Comparison of ENCODE assay signal across 21 cellular contexts in genomic region chr5:148850836-148851235, GRCh38. TPM values are rescaled to one million over a fixed set of nuclear protein-coding genes. Genes with fewer than 3 reads are reported as not detected.
DNase-seq lines count a peak whose midpoint lies in the region; ATAC-seq and TF ChIP-seq lines count a peak whose summit lies in the region.
"Had no signal": no experiment of that assay in that cellular context is flagged by ENCODE, and none has a peak within 500 bp of the region (broad histone marks: within the 10 kb centered on the region; RNA-seq: fewer than 3 reads in every experiment).

No MANE protein-coding gene starts in this region.

- H3K4me2 ChIP-seq in KMS-11, result peak overlapping the region; percentile 89

- ATAC-seq in activated CD8-positive, alpha-beta T cell treated with anti-CD3 and anti-CD28 coated beads for 36 hours, result no peak
- no peak for ATAC-seq in natural killer cell treated with Interleukin-12 subunit alpha and Interleukin-12 subunit beta and Interleukin-15 and Interleukin-18, amount 100 ng/mL, for 72 hours
- ATAC-seq in upper lobe of right lung, result no peak
- ATAC-seq: HepG2 had no signal

- no peak overlapping the region for H3K4me3 ChIP-seq in CD4-positive, alpha-beta memory T cell (ENCODE audit: low read length in 2 of 2)
- H3K4me3 ChIP-seq in KMS-11 (IDR thresholded peaks at IDR 0.05; ENCODE audit: insufficient read depth, low read depth, low read length) (no peak overlapping the region), upper lobe of right lung (no peak overlapping the region)

- no peak overlapping the region for H3K9ac ChIP-seq in KMS-11

- H3K4me1 Mint-ChIP-seq in CD4-positive, alpha-beta memory T cell, result peaks cover 49 to 91% (median 65%) of the 10 kb centered on the region in 4 donors
- peaks cover 49% of the 10 kb centered on the region for H3K4me1 Mint-ChIP-seq in activated CD8-positive, alpha-beta T cell treated with anti-CD3 and anti-CD28 coated beads for 36 hours (ENCODE audit: low read depth)
- H3K4me1 Mint-ChIP-seq in natural killer cell treated with Interleukin-12 subunit alpha and Interleukin-12 subunit beta and Interleukin-15 and Interleukin-18, amount 100 ng/mL, for 72 hours (ENCODE audit: low read depth in 2 of 2), result peaks cover 81 to 90% of the 10 kb centered on the region in 2 donors
- H3K4me1 Mint-ChIP-seq: H9 had no signal

- H3K36me3 Mint-ChIP-seq in CD4-positive, alpha-beta memory T cell, result peaks cover 4 to 5% of the 10 kb centered on the region in 2 donors
- H3K36me3 Mint-ChIP-seq in activated CD8-positive, alpha-beta T cell treated with anti-CD3 and anti-CD28 coated beads for 36 hours (ENCODE audit: low read depth), result peaks cover 4% of the 10 kb centered on the region
- peaks cover 6% of the 10 kb centered on the region for H3K36me3 Mint-ChIP-seq in natural killer cell treated with Interleukin-12 subunit alpha and Interleukin-12 subunit beta and Interleukin-15 and Interleukin-18, amount 100 ng/mL, for 72 hours

- H3K27me3 ChIP-seq in CD4-positive, alpha-beta memory T cell (ENCODE audit: insufficient read depth, low read length), result no peaks in the 10 kb centered on the region
- H3K27me3 ChIP-seq in KMS-11 (ENCODE audit: insufficient read depth, low read depth), result no peaks in the 10 kb centered on the region
- no peaks in the 10 kb centered on the region for H3K27me3 ChIP-seq in upper lobe of right lung

- CTCF ChIA-PET in CD4-positive, alpha-beta memory T cell (lab: Charles Lee; ENCODE audit: partially characterized antibody), result interaction anchor here (1.0 to 5.9 kb wide), 6 partner anchors 22 to 120 kb away, joined by 3 to 44 read pairs (median 8); partner anchors contain the start of gene ADRB2
- CTCF ChIA-PET in activated CD8-positive, alpha-beta T cell treated with anti-CD3 and anti-CD28 coated beads for 36 hours (lab: Charles Lee), result interaction anchor here (1.0 to 2.8 kb wide), 4 partner anchors 9 to 185 kb away, joined by 3 to 14 read pairs (median 5); no protein-coding TSS in a partner anchor

- H3K4me3 Mint-ChIP-seq in CD4-positive, alpha-beta memory T cell, result peak overlapping the region in 3 of 8 donors; percentile 11 to 68 (median 68)
- H3K4me3 Mint-ChIP-seq in activated CD8-positive, alpha-beta T cell treated with anti-CD3 and anti-CD28 coated beads for 36 hours, result no peak overlapping the region
- peak overlapping the region; percentile 55 for H3K4me3 Mint-ChIP-seq in natural killer cell treated with Interleukin-12 subunit alpha and Interleukin-12 subunit beta and Interleukin-15 and Interleukin-18, amount 100 ng/mL, for 72 hours
- H3K4me3 Mint-ChIP-seq: H9, HFFc6 had no signal

- no peaks in the 10 kb centered on the region for H3K36me3 ChIP-seq in CD4-positive, alpha-beta memory T cell (ENCODE audit: insufficient read depth, low read length)
- no peaks in the 10 kb centered on the region for H3K36me3 ChIP-seq in KMS-11 (ENCODE audit: insufficient read depth)
- no peaks in the 10 kb centered on the region for H3K36me3 ChIP-seq in upper lobe of right lung

- peaks cover 84% of the 10 kb centered on the region for H3K4me1 ChIP-seq in CD4-positive, alpha-beta memory T cell (ENCODE audit: insufficient read depth, low read length)
- H3K4me1 ChIP-seq in KMS-11 (ENCODE audit: low read depth, poor library complexity, severe bottlenecking) (peaks cover 99% of the 10 kb centered on the region), upper lobe of right lung (peaks cover under 1% of the 10 kb centered on the region)

- POLR2A ChIA-PET in CD4-positive, alpha-beta memory T cell (lab: Charles Lee; ENCODE audit: partially characterized antibody), result interaction anchor here (1.6 to 6.0 kb wide), 4 partner anchors 9 to 30 kb away, joined by 3 to 73 read pairs (median 4); partner anchors contain the start of gene ADRB2
- POLR2A ChIA-PET in activated CD8-positive, alpha-beta T cell treated with anti-CD3 and anti-CD28 coated beads for 36 hours (lab: Charles Lee), result interaction anchor here (0.9 kb wide), 1 partner anchor 9 kb away, joined by 3 read pairs; no protein-coding TSS in a partner anchor

- H3K27ac Mint-ChIP-seq in CD4-positive, alpha-beta memory T cell, result peak overlapping the region in 6 of 7 donors; percentile 22 to 92 (median 74)
- H3K27ac Mint-ChIP-seq in activated CD8-positive, alpha-beta T cell treated with anti-CD3 and anti-CD28 coated beads for 36 hours, result peak overlapping the region; percentile 53
- peak overlapping the region; percentile 97 to 99 for H3K27ac Mint-ChIP-seq in natural killer cell treated with Interleukin-12 subunit alpha and Interleukin-12 subunit beta and Interleukin-15 and Interleukin-18, amount 100 ng/mL, for 72 hours
- H3K27ac Mint-ChIP-seq: H9, HFFc6 had no signal

- H3K9me3 Mint-ChIP-seq in CD4-positive, alpha-beta memory T cell, result peaks cover 0 to 4% (median 2%) of the 10 kb centered on the region in 8 donors
- no peaks in the 10 kb centered on the region for H3K9me3 Mint-ChIP-seq in activated CD8-positive, alpha-beta T cell treated with anti-CD3 and anti-CD28 coated beads for 36 hours
- peaks cover 3% of the 10 kb centered on the region for H3K9me3 Mint-ChIP-seq in natural killer cell treated with Interleukin-12 subunit alpha and Interleukin-12 subunit beta and Interleukin-15 and Interleukin-18, amount 100 ng/mL, for 72 hours
- H3K9me3 Mint-ChIP-seq: H9, HFFc6 had no signal

- DNase-seq in CD4-positive, alpha-beta memory T cell, result no peak
- no peak for DNase-seq in activated CD8-positive, alpha-beta T cell treated with anti-CD3 and anti-CD28 coated beads for 36 hours
- DNase-seq in natural killer cell treated with Interleukin-12 subunit alpha and Interleukin-12 subunit beta and Interleukin-15 and Interleukin-18, amount 100 ng/mL, for 72 hours (ENCODE audit: low spot score), result no peak
- DNase-seq in NCI-H2227 treated with DMSO at 0.1 percent for 48 hours (lab: John Stamatoyannopoulos, UW) (no peak), upper lobe of right lung (no peak), erythroblast (lab: John Stamatoyannopoulos, UW) (no peak)
- DNase-seq: AML-193, C1 segment of cervical spinal cord, H9, HFFc6, KG1, MV-4-11, NCI-H1105 treated with DMSO at 0.1 percent for 48 hours, NCI-H2081, NCI-H2171 treated with DMSO at 0.1 percent for 48 hours, NCI-H446, NCI-H526, Right ventricle myocardium superior had no signal

- no peak for TF ChIP-seq POLR2A in erythroblast (IDR thresholded peaks at IDR 0.05; ENCODE audit: low read length)

- no peaks in the 10 kb centered on the region for H3K9me3 ChIP-seq in CD4-positive, alpha-beta memory T cell (ENCODE audit: control insufficient read depth in 1 of 2, low read length in 2 of 2)
- H3K9me3 ChIP-seq in upper lobe of right lung, result no peaks in the 10 kb centered on the region

- H2AFZ ChIP-seq in KMS-11 (ENCODE audit: low read depth), result no peak overlapping the region

- peaks cover 45% of the 10 kb centered on the region for H3K79me2 ChIP-seq in KMS-11 (ENCODE audit: insufficient read depth, low read depth)

- H4K20me1 ChIP-seq in KMS-11 (ENCODE audit: insufficient read depth), result no peaks in the 10 kb centered on the region

- TF ChIP-seq CTCF in KMS-11 (conservative IDR thresholded peaks at IDR 0.05; ENCODE audit: low read depth, low read length), result no peak
- no peak for TF ChIP-seq CTCF in activated CD8-positive, alpha-beta T cell treated with anti-CD3 and anti-CD28 coated beads for 36 hours (IDR thresholded peaks at IDR 0.05)
- no peak for TF ChIP-seq CTCF in upper lobe of right lung (IDR thresholded peaks at IDR 0.05)

- intact Hi-C loops in CD4-positive, alpha-beta memory T cell (cut with micrococcal nuclease), result no loop called here
- intact Hi-C loops in activated CD8-positive, alpha-beta T cell treated with anti-CD3 and anti-CD28 coated beads for 36 hours (cut with micrococcal nuclease), result no loop called here
- intact Hi-C loops in upper lobe of right lung (cut with DNase I), result no loop called here

- no peak overlapping the region for H3K27ac ChIP-seq in CD4-positive, alpha-beta memory T cell (ENCODE audit: low read depth, low read length)
- peak overlapping the region; percentile 87; the same call in 1 of the 2 replicates for H3K27ac ChIP-seq in KMS-11
- H3K27ac ChIP-seq in upper lobe of right lung, result no peak overlapping the region
- H3K27ac ChIP-seq: HL-60 had no signal

- no peaks in the 10 kb centered on the region for H3K27me3 Mint-ChIP-seq in CD4-positive, alpha-beta memory T cell
- no peaks in the 10 kb centered on the region for H3K27me3 Mint-ChIP-seq in activated CD8-positive, alpha-beta T cell treated with anti-CD3 and anti-CD28 coated beads for 36 hours
- H3K27me3 Mint-ChIP-seq in natural killer cell treated with Interleukin-12 subunit alpha and Interleukin-12 subunit beta and Interleukin-15 and Interleukin-18, amount 100 ng/mL, for 72 hours, result no peaks in the 10 kb centered on the region

RNA-seq across cellular contexts. Expression of gene ADRB2, which starts 24.4 kb away (rescaled TPM):
- total RNA-seq in CD4-positive, alpha-beta memory T cell, result 1 to 10 TPM; 5.6 to 6.1 TPM
- polyA plus RNA-seq in CD4-positive, alpha-beta memory T cell, result 1 to 10 TPM; 3.6 to 5.2 TPM
- total RNA-seq in activated CD8-positive, alpha-beta T cell treated with anti-CD3 and anti-CD28 coated beads for 36 hours, result under 1 TPM; 0.81 to 0.98 TPM
- 1 to 10 TPM; 3.8 to 4.4 TPM for total RNA-seq in natural killer cell treated with Interleukin-12 subunit alpha and Interleukin-12 subunit beta and Interleukin-15 and Interleukin-18, amount 100 ng/mL, for 72 hours
- total RNA-seq in upper lobe of right lung, result 28.0 TPM
- total RNA-seq: HepG2 had no signal
- polyA plus RNA-seq: HepG2 had no signal
